Comparison of ENCODE assay signal across 9 cellular contexts in the genomic region with DNA sequence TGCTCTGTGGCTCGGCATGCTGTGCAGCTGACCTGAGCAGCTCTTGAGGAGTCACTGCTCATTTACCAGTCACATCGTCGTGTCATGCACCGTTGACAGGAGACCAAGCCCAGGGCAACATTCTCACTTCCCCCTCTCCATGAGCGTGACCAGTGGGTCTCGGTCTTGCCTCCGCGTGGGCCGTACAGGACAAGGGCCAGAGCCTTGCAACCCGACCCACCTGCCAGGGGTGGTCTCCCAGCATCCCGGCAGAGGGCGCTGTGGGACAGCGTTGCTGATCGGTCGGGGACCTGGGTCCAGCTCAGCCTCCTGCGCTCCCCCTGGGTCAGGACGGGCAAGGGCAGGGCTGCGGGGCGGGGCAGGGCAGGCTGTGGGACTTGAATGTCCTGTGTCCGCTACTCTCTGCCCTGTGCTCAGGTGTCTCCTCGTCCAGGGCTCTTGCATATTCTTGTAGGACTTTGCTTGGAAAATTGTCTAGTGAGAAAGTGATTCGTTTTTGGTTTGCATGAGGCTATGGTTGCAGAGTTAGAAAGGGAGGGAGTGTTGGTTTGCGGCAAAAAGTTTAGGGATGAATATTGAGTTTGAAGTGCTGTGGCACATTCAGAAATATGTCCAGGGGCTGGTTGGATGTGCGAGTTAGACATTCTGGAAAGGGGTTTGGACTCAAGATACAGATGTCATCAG. TPM values are rescaled to one million over a fixed set of nuclear protein-coding genes. Genes with fewer than 3 reads are reported as not detected.
DNase-seq lines count a peak whose midpoint lies in the region; ATAC-seq and TF ChIP-seq lines count a peak whose summit lies in the region.
"Had no signal": no experiment of that assay in that cellular context is flagged by ENCODE, and none has a peak within 500 bp of the region (broad histone marks: within the 10 kb centered on the region; RNA-seq: fewer than 3 reads in every experiment).

No MANE protein-coding gene starts in this region.

- no peaks in the 10 kb centered on the region for H3K4me1 ChIP-seq in endodermal cell (ENCODE audit: control insufficient read depth, insufficient read depth, low read length)
- H3K4me1 ChIP-seq in mucosa of descending colon (ENCODE audit: low read depth) = peaks cover 5% of the 10 kb centered on the region

- H3K4me1 Mint-ChIP-seq in CD14-positive monocyte = peaks cover 29% of the 10 kb centered on the region
- H3K4me1 Mint-ChIP-seq in endodermal cell = peaks cover 3% of the 10 kb centered on the region

- peak; percentile 91 for DNase-seq in CD14-positive monocyte (ENCODE audit: low spot score)
- DNase-seq in NK-92 (lab: John Stamatoyannopoulos, UW; ENCODE audit: unreplicated experiment) = peak; percentile 22
- DNase-seq in activated CD8-positive, alpha-beta memory T cell treated with anti-CD3 and anti-CD28 coated beads for 24 hours = peak; percentile 95
- DNase-seq in endodermal cell = peak; percentile 98
- DNase-seq in mucosa of descending colon = peak; percentile 90 to 95 (median 91)
- DNase-seq in stimulated activated CD8-positive, alpha-beta memory T cell treated with anti-CD3 and anti-CD28 coated beads, Interleukin-4, amount 100 ng/mL, for 48 hours = peak; percentile 96

- no peak overlapping the region for H3K27ac ChIP-seq in endodermal cell (ENCODE audit: low read depth, low read length)

- H3K36me3 ChIP-seq in endodermal cell (ENCODE audit: control insufficient read depth, insufficient read depth, low read length) (peaks cover 15% of the 10 kb centered on the region), mucosa of descending colon (ENCODE audit: low read depth) (no peaks in the 10 kb centered on the region)

- peak; percentile 90 for TF ChIP-seq CTCF in CD14-positive monocyte (IDR thresholded peaks at IDR 0.05)
- peak; percentile 97 for TF ChIP-seq CTCF in endodermal cell (conservative IDR thresholded peaks at IDR 0.05)
- peak; percentile 92 for TF ChIP-seq CTCF in mucosa of descending colon (IDR thresholded peaks at IDR 0.05)

- intact Hi-C loops in CD14-positive monocyte (cut with micrococcal nuclease) = loop anchor here (2.0 to 10.0 kb wide), 3 partner anchors 230 to 992 kb away; no protein-coding TSS in a partner anchor
- intact Hi-C loops in mucosa of descending colon (cut with DNase I, micrococcal nuclease) = no loop called here

- H3K27me3 ChIP-seq in endodermal cell (ENCODE audit: control insufficient read depth, insufficient read depth, low read length, poor library complexity, severe bottlenecking) = peaks cover 7% of the 10 kb centered on the region

- H3K27ac Mint-ChIP-seq in CD14-positive monocyte = peak overlapping the region in 4 of 7 donors; percentile 21 to 46 (median 34)
- H3K27ac Mint-ChIP-seq in endodermal cell = no peak overlapping the region
- H3K27ac Mint-ChIP-seq: activated naive CD8-positive, alpha-beta T cell had no signal

- ATAC-seq in GM19328 (IDR thresholded peaks at IDR 0.05; ENCODE audit: unreplicated experiment) (peak; percentile 70), HG03457 (IDR thresholded peaks at IDR 0.05; ENCODE audit: unreplicated experiment) (peak; percentile 72), mucosa of descending colon (peak; percentile 96)

- H3K4me3 Mint-ChIP-seq in CD14-positive monocyte (peak overlapping the region in 1 of 2 donors; percentile 36), endodermal cell (no peak overlapping the region)
- H3K4me3 Mint-ChIP-seq: activated naive CD8-positive, alpha-beta T cell had no signal

- H3K9me3 Mint-ChIP-seq in CD14-positive monocyte (peaks cover 0 to 4% (median 0%) of the 10 kb centered on the region in 7 donors), endodermal cell (no peaks in the 10 kb centered on the region)

- peaks cover 23 to 25% of the 10 kb centered on the region in 2 donors for H3K36me3 Mint-ChIP-seq in CD14-positive monocyte
- H3K36me3 Mint-ChIP-seq in endodermal cell (ENCODE audit: low read depth) = peaks cover 13% of the 10 kb centered on the region

- H3K4me3 ChIP-seq in endodermal cell (ENCODE audit: low read length) (no peak overlapping the region), mucosa of descending colon (no peak overlapping the region)

- H3K27me3 Mint-ChIP-seq in CD14-positive monocyte (ENCODE audit: low read depth in 3 of 3) = peaks cover 9 to 23% (median 10%) of the 10 kb centered on the region in 3 donors
- H3K27me3 Mint-ChIP-seq in endodermal cell (ENCODE audit: insufficient read depth) = peaks cover 6% of the 10 kb centered on the region
- H3K27me3 Mint-ChIP-seq: activated naive CD8-positive, alpha-beta T cell had no signal

- WGBS in endodermal cell (ENCODE audit: insufficient coverage in 1 of 2, insufficient read length in 1 of 2), 2 experiments = 17 to 19% methylated on average over 15 to 24 of the region's 24 CpGs

- no peak overlapping the region for H3K9ac ChIP-seq in endodermal cell (ENCODE audit: extremely low read depth, low read length, poor library complexity, severe bottlenecking)

- no peaks in the 10 kb centered on the region for H3K9me3 ChIP-seq in endodermal cell (ENCODE audit: control insufficient read depth, low read length)
- no peaks in the 10 kb centered on the region for H3K9me3 ChIP-seq in mucosa of descending colon

RNA-seq across cellular contexts. Expression of a gene that starts 16.2 kb away (rescaled TPM):
- polyA plus RNA-seq in CD14-positive monocyte = 100 to 1,000 TPM; 334 to 439 TPM
- total RNA-seq in endodermal cell (1,000 to 10,000 TPM in 1 of 2 donors, 100 to 1,000 TPM in 1; 753 to 1,007 TPM), mucosa of descending colon (100 to 1,000 TPM; 776 to 976 (median 934) TPM)
- polyA plus RNA-seq in endodermal cell (2013, experiment 1 of 2) = 784 TPM
- polyA plus RNA-seq in endodermal cell (2013, experiment 2 of 2) = 809 TPM

RNA-seq across cellular contexts. Expression of a gene that starts 41.5 kb away (rescaled TPM):
- 10 to 100 TPM; 18.3 to 37.5 TPM for polyA plus RNA-seq in CD14-positive monocyte
- total RNA-seq in endodermal cell = 10 to 100 TPM; 32.7 to 37.5 TPM
- 37.6 TPM for polyA plus RNA-seq in endodermal cell (2013, experiment 1 of 2)
- polyA plus RNA-seq in endodermal cell (2013, experiment 2 of 2) = 34.5 TPM
- total RNA-seq in mucosa of descending colon = 10 to 100 TPM; 27.1 to 30.9 (median 27.4) TPM

Comparison
In these comparisons a context has a peak if more than half of its experiments do, and no peak if none do; other contexts are left out.
1. DNase-seq: peak in every context shown above with its lines; median percentile 98 in endodermal cell; 96 in stimulated activated CD8-positive, alpha-beta memory T cell treated with anti-CD3 and anti-CD28 coated beads, Interleukin-4, amount 100 ng/mL, for 48 hours; 95 in activated CD8-positive, alpha-beta memory T cell treated with anti-CD3 and anti-CD28 coated beads for 24 hours; 91 in CD14-positive monocyte; 91 in mucosa of descending colon; 22 in NK-92.
2. intact Hi-C loops: an anchor here in CD14-positive monocyte (2.0 to 10.0 kb wide); none called in mucosa of descending colon.